Comparison of ENCODE assay signal across 11 cellular contexts in the genomic region with DNA sequence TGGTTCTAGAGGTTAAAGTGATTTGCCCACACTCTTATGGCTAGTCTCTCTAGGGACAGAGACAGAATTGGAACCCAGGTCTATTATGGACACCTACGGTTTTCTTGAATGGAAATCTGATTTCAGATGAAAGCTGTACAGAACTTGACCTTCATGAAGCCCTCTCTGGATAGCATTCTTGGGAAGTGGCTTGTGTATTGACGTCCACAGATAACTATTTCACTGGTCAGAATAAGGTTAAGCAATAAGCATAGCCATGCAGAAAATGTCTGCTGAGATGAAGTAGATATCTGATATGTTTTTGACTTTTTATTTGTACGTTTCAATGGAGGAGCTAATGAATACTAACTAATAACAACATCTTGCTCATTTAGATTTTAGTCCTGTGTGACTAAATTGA. TPM values are rescaled to one million over a fixed set of nuclear protein-coding genes. Genes with fewer than 3 reads are reported as not detected.
DNase-seq lines count a peak whose midpoint lies in the region; ATAC-seq and TF ChIP-seq lines count a peak whose summit lies in the region.
"Had no signal": no experiment of that assay in that cellular context is flagged by ENCODE, and none has a peak within 500 bp of the region (broad histone marks: within the 10 kb centered on the region; RNA-seq: fewer than 3 reads in every experiment).

No MANE protein-coding gene starts in this region.

- peaks cover 0 to 2% of the 10 kb centered on the region in 2 donors for H3K36me3 Mint-ChIP-seq in activated T-cell treated with anti-CD3 and anti-CD28 coated beads, Interleukin-2, amount 50 U/mL, for 72 hours (ENCODE audit: insufficient read depth in 2 of 2)
- peaks cover 21% of the 10 kb centered on the region for H3K36me3 Mint-ChIP-seq in brain

- CTCF ChIA-PET in GM10248 (lab: Yijun Ruan, JAX): interaction anchor here (1.1 to 3.2 kb wide), 5 partner anchors 9 to 90 kb away, joined by 3 to 22 read pairs (median 4); a partner anchor contains a TSS

- H3K27ac ChIP-seq in left lung (peak overlapping the region; percentile 82 to 85), upper lobe of left lung (peak overlapping the region; percentile 84 to 95 (median 88))

- H3K4me3 Mint-ChIP-seq in activated T-cell treated with anti-CD3 and anti-CD28 coated beads, Interleukin-2, amount 50 U/mL, for 72 hours: peak overlapping the region; percentile 66 to 93
- H3K4me3 Mint-ChIP-seq in brain: peak overlapping the region; percentile 86 to 94 (median 89)

- peaks cover 51% of the 10 kb centered on the region for H3K27me3 Mint-ChIP-seq in activated T-cell treated with anti-CD3 and anti-CD28 coated beads, Interleukin-2, amount 50 U/mL, for 72 hours (ENCODE audit: low read depth)
- peaks cover 9% of the 10 kb centered on the region for H3K27me3 Mint-ChIP-seq in brain

- H3K4me1 Mint-ChIP-seq in activated T-cell treated with anti-CD3 and anti-CD28 coated beads, Interleukin-2, amount 50 U/mL, for 72 hours (ENCODE audit: low read depth): peaks cover 18% of the 10 kb centered on the region
- peaks cover 53% of the 10 kb centered on the region for H3K4me1 Mint-ChIP-seq in brain

- TF ChIP-seq EP300 in upper lobe of left lung (IDR thresholded peaks at IDR 0.05): no peak

- no peak for TF ChIP-seq POLR2A in upper lobe of left lung (IDR thresholded peaks at IDR 0.05)

- TF ChIP-seq CTCF in brain (conservative IDR thresholded peaks at IDR 0.05) (no peak), left lung (IDR thresholded peaks at IDR 0.05) (no peak), upper lobe of left lung (IDR thresholded peaks at IDR 0.05) (no peak), GM10248 (IDR thresholded peaks at IDR 0.05; ENCODE audit: control extremely low read depth, extremely low read depth, low read depth, missing control alignments) (no peak)

- H3K27ac Mint-ChIP-seq in activated T-cell treated with anti-CD3 and anti-CD28 coated beads, Interleukin-2, amount 50 U/mL, for 72 hours: no peak overlapping the region
- H3K27ac Mint-ChIP-seq in brain: peak overlapping the region; percentile 65 to 95 (median 92)

- H3K27me3 ChIP-seq in left lung (peaks cover 0 to 79% of the 10 kb centered on the region in 2 donors), upper lobe of left lung (no peaks in the 10 kb centered on the region)

- peaks cover 0 to 15% of the 10 kb centered on the region in 2 donors for H3K4me1 ChIP-seq in left lung
- peaks cover 7 to 22% (median 16%) of the 10 kb centered on the region in 4 donors for H3K4me1 ChIP-seq in upper lobe of left lung

- POLR2A ChIA-PET in GM10248 (lab: Yijun Ruan, JAX): no interaction called here

- intact Hi-C loops in left lung (cut with DNase I): no loop called here

- no peak for ATAC-seq in activated T-cell treated with anti-CD3 and anti-CD28 coated beads, Interleukin-2, amount 50 U/mL, for 72 hours (replicated peaks in 1 of 2)
- ATAC-seq in left lung: no peak
- ATAC-seq in upper lobe of left lung (ENCODE audit: low FRiP score in 2 of 2): peak in 1 of 2 donors; percentile 62

- peak overlapping the region in 1 of 2 donors; percentile 59 for H3K4me3 ChIP-seq in left lung
- peak overlapping the region in 2 of 4 donors; percentile 64 to 67 for H3K4me3 ChIP-seq in upper lobe of left lung
- H3K4me3 ChIP-seq: mucosa of descending colon had no signal

- H3K9me3 ChIP-seq in left lung (no peaks in the 10 kb centered on the region), upper lobe of left lung (no peaks in the 10 kb centered on the region)
- H3K9me3 ChIP-seq: mucosa of descending colon had no signal

- DNase-seq in activated T-cell treated with anti-CD3 and anti-CD28 coated beads, Interleukin-2, amount 50 U/mL, for 72 hours: no peak
- DNase-seq in activated T-cell treated with anti-CD3 and anti-CD28 coated beads for 4 hours: no peak
- no peak for DNase-seq in left lung
- DNase-seq in upper lobe of left lung: no peak
- no peak for DNase-seq in stimulated activated CD4-positive, alpha-beta T cell treated with anti-CD3 and anti-CD28 coated beads, Interleukin-12 subunit alpha, Interleukin-12 subunit beta, amount 100 ng/mL, for 4 hours
- DNase-seq in DMS 273 treated with DMSO at 0.1 percent for 48 hours (lab: John Stamatoyannopoulos, UW): no peak
- no peak for DNase-seq in GM10248 (ENCODE audit: extremely low spot score)
- DNase-seq: activated CD4-positive, CD25-positive, alpha-beta regulatory T cell treated with anti-CD3 and anti-CD28 coated beads, Interleukin-2, amount 50 U/mL, for 72 hours; DMS153 had no signal

- H3K36me3 ChIP-seq in left lung: no peaks in the 10 kb centered on the region
- peaks cover 0 to 13% (median 3%) of the 10 kb centered on the region in 4 donors for H3K36me3 ChIP-seq in upper lobe of left lung

- no peaks in the 10 kb centered on the region for H3K9me3 Mint-ChIP-seq in activated T-cell treated with anti-CD3 and anti-CD28 coated beads, Interleukin-2, amount 50 U/mL, for 72 hours
- no peaks in the 10 kb centered on the region for H3K9me3 Mint-ChIP-seq in brain

- WGBS in upper lobe of left lung, 2 donors: 56 to 66% methylated on average over 3 of the region's 3 CpGs

RNA-seq across cellular contexts. Expression of a gene that starts 1.1 kb away (rescaled TPM):
- 1 to 10 TPM; 2.0 to 2.8 TPM for total RNA-seq in activated T-cell treated with anti-CD3 and anti-CD28 coated beads, Interleukin-2, amount 50 U/mL, for 72 hours
- 8.6 TPM for polyA plus RNA-seq in brain (ENCODE audit: insufficient read depth, low read depth, low replicate concordance)
- total RNA-seq in left lung (1 to 10 TPM; 5.2 to 6.9 TPM), upper lobe of left lung (1 to 10 TPM; 1.2 to 5.4 (median 3.1) TPM)

RNA-seq across cellular contexts. Expression of a gene that starts 10.0 kb away (rescaled TPM):
- total RNA-seq in activated T-cell treated with anti-CD3 and anti-CD28 coated beads, Interleukin-2, amount 50 U/mL, for 72 hours: 10 to 100 TPM; 16.1 to 20.5 TPM
- 26.1 TPM for polyA plus RNA-seq in brain (ENCODE audit: insufficient read depth, low read depth, low replicate concordance)
- total RNA-seq in left lung (100 to 1,000 TPM; 101 to 109 TPM), upper lobe of left lung (100 to 1,000 TPM in 4 of 6 donors, 10 to 100 TPM in 2; 90.1 to 170 (median 106) TPM)

Comparison
In these comparisons a context has a peak if more than half of its experiments do, and no peak if none do; other contexts are left out.
1. RNA of a gene that starts 10.0 kb away (total RNA-seq): 101 to 109 TPM in left lung and 90.1 to 170 TPM in upper lobe of left lung; 16.1 to 20.5 TPM in activated T-cell treated with anti-CD3 and anti-CD28 coated beads, Interleukin-2, amount 50 U/mL, for 72 hours; every median in the first group is over 4 times any median in the second.